ENCODE assay signal across 30 cellular contexts in genomic region chr5:23823521-23823920, GRCh38.
"Had no signal": no experiment of that assay in that cellular context is flagged by ENCODE, and none has a peak within 500 bp of the region (broad histone marks: within the 10 kb centered on the region; RNA-seq: fewer than 3 reads in every experiment).

No MANE protein-coding gene starts in this region.

- H3K4me1 ChIP-seq: ascending aorta, colonic mucosa had no signal

- H3K9me3 ChIP-seq: ascending aorta, colonic mucosa had no signal

- FAIRE-seq: bronchial epithelial cell, TTC549 had no signal

- H3K36me3 ChIP-seq: ascending aorta, cardiac muscle cell, colonic mucosa had no signal

- ATAC-seq: activated CD8-positive, alpha-beta T cell treated with anti-CD3 and anti-CD28 coated beads for 36 hours; activated naive CD8-positive, alpha-beta T cell treated with anti-CD3 and anti-CD28 coated beads, Interleukin-2, amount 50 U/mL, for 24 hours; activated T-cell treated with anti-CD3 and anti-CD28 coated beads, Interleukin-2, amount 50 U/mL, for 4 hours; activated T-cell treated with anti-CD3 and anti-CD28 coated beads, Interleukin-2, amount 50 U/mL, for 72 hours; activated T-helper 17 cell treated with anti-CD3 and anti-CD28 coated beads, Interleukin-2, amount 50 U/mL, for 72 hours; T-helper 17 cell had no signal

- H3K27ac ChIP-seq: ascending aorta, cardiac muscle cell, colonic mucosa, VCaP had no signal

- DNase-seq: activated B cell treated with CpG ODN at 0.5 μM for 24 hours; activated CD4-positive, alpha-beta memory T cell treated with anti-CD3 and anti-CD28 coated beads for 36 hours; activated CD4-positive, alpha-beta T cell treated with anti-CD3 and anti-CD28 coated beads for 4 hours; activated CD4-positive, alpha-beta T cell treated with anti-CD3 and anti-CD28 coated beads, Interleukin-2, amount 10 ng/mL, durations not matched to agents 24 days and 14 days; activated CD4-positive, alpha-beta T cell treated with anti-CD3 and anti-CD28 coated beads, Interleukin-2, amount 50 U/mL, for 1 hour; activated CD4-positive, alpha-beta T cell treated with anti-CD3 and anti-CD28 coated beads, Interleukin-2, amount 50 U/mL, for 4 hours; activated CD4-positive, CD25-positive, alpha-beta regulatory T cell treated with anti-CD3 and anti-CD28 coated beads, Interleukin-2, amount 50 U/mL, for 72 hours; activated CD8-positive, alpha-beta memory T cell treated with anti-CD3 and anti-CD28 coated beads, Interleukin-2, amount 50 U/mL, for 4 hours; activated CD8-positive, alpha-beta T cell treated with anti-CD3 and anti-CD28 coated beads for 36 hours; activated gamma-delta T cell; activated naive CD4-positive, alpha-beta T cell treated with anti-CD3 and anti-CD28 coated beads, Interleukin-2, amount 10 ng/mL, durations not matched to agents 7 days and 5 days; activated naive CD4-positive, alpha-beta T cell treated with Interleukin-2 at 50 U/mL for 16 hours; activated naive CD8-positive, alpha-beta T cell treated with anti-CD3 and anti-CD28 coated beads, Interleukin-2, amount 10 ng/mL, durations not matched to agents 7 days and 5 days; activated naive CD8-positive, alpha-beta T cell treated with anti-CD3 and anti-CD28 coated beads, Interleukin-2, amount 50 U/mL, for 24 hours; activated T-cell treated with anti-CD3 and anti-CD28 coated beads for 4 hours; activated T-cell treated with anti-CD3 and anti-CD28 coated beads, Interleukin-2, amount 50 U/mL, for 1 hour; activated T-cell treated with anti-CD3 and anti-CD28 coated beads, Interleukin-2, amount 50 U/mL, for 4 hours; activated T-cell treated with anti-CD3 and anti-CD28 coated beads, Interleukin-2, amount 50 U/mL, for 72 hours; amygdala; anterior cingulate cortex; caudate nucleus; cerebellar nuclear complex; colonic mucosa; T-helper 17 cell had no signal

- H3K4me3 ChIP-seq: ascending aorta, cardiac muscle cell, colonic mucosa had no signal

- H3K27me3 ChIP-seq: ascending aorta, cardiac muscle cell, colonic mucosa had no signal
